In the genomic region with DNA sequence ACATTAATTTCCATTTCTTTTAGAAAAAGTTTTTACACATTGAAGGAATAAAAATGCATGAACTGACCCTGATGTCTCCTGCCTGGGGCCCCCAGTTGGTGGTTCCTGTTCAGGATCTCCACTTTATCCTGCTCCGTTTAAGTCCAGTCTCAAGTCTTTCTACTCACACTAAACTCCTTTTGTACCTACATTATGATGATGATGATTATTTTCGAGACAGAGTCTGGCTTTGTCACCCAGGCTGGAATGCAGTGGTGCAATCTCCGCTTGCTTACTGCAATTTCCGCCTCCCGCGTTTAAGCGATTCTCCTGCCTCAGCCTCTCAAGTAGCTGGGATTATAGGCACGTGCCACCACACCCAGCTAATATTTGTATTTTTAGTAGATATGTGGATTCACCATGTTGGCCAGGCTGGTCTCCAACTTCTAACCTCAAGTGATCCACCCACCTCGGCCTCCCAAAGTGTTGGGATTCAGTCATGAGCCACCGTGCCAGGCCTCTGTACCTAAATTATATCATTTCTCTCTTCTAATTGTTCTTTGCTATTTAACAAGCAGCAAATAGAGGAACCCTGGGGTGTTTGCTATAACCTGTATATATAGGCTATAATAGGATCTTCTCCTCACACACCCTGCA, we compare ENCODE assay signal across 1 cellular context.
TF ChIP-seq lines count a peak whose summit lies in the region.

No MANE protein-coding gene starts in this region.

TF ChIP-seq in HepG2, 621 proteins besides CTCF, POLR2A, EP300 and RAD21 (continued from another document and continues in another):
- TF ChIP-seq, protein P1, sequence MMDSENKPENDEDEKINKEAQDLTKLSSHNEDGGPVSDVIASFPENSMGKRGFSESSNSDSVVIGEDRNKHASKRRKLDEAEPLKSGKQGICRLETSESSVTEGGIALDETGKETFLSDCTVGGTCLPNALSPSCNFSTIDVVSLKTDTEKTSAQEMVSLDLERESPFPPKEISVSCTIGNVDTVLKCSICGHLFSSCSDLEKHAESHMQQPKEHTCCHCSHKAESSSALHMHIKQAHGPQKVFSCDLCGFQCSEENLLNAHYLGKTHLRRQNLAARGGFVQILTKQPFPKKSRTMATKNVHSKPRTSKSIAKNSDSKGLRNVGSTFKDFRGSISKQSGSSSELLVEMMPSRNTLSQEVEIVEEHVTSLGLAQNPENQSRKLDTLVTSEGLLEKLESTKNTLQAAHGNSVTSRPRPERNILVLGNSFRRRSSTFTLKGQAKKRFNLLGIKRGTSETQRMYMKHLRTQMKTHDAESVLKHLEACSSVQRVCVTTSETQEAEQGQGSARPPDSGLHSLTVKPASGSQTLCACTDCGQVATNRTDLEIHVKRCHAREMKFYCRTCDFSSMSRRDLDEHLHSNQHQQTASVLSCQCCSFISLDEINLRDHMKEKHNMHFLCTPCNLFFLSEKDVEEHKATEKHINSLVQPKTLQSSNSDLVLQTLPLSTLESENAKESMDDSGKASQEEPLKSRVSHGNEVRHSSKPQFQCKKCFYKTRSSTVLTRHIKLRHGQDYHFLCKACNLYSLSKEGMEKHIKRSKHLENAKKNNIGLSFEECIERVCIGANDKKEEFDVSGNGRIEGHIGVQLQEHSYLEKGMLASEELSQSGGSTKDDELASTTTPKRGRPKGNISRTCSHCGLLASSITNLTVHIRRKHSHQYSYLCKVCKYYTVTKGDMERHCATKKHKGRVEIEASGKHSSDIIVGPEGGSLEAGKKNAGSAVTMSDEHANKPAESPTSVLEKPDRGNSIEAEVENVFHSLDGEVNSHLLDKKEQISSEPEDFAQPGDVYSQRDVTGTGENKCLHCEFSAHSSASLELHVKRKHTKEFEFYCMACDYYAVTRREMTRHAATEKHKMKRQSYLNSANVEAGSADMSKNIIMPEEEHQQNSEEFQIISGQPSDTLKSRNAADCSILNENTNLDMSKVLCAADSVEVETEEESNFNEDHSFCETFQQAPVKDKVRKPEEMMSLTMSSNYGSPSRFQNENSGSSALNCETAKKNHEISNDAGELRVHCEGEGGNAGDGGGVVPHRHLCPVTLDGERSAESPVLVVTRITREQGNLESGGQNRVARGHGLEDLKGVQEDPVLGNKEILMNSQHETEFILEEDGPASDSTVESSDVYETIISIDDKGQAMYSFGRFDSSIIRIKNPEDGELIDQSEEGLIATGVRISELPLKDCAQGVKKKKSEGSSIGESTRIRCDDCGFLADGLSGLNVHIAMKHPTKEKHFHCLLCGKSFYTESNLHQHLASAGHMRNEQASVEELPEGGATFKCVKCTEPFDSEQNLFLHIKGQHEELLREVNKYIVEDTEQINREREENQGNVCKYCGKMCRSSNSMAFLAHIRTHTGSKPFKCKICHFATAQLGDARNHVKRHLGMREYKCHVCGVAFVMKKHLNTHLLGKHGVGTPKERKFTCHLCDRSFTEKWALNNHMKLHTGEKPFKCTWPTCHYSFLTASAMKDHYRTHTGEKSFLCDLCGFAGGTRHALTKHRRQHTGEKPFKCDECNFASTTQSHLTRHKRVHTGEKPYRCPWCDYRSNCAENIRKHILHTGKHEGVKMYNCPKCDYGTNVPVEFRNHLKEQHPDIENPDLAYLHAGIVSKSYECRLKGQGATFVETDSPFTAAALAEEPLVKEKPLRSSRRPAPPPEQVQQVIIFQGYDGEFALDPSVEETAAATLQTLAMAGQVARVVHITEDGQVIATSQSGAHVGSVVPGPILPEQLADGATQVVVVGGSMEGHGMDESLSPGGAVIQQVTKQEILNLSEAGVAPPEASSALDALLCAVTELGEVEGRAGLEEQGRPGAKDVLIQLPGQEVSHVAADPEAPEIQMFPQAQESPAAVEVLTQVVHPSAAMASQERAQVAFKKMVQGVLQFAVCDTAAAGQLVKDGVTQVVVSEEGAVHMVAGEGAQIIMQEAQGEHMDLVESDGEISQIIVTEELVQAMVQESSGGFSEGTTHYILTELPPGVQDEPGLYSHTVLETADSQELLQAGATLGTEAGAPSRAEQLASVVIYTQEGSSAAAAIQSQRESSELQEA (CRISPR knock-in tag; IDR thresholded peaks at IDR 0.05; ENCODE audit: not compliant biosample characterization), result peak; percentile 46
- peak; percentile 91; the same call in 1 of the 2 replicates for TF ChIP-seq MYNN (CRISPR knock-in tag; IDR thresholded peaks at IDR 0.05; ENCODE audit: low read depth)
- no peak for TF ChIP-seq ZNF143 (CRISPR knock-in tag; IDR thresholded peaks at IDR 0.05)
- no peak for TF ChIP-seq ATF7-NPFF (CRISPR knock-in tag; IDR thresholded peaks at IDR 0.05; ENCODE audit: low read depth)
- TF ChIP-seq, protein P2, sequence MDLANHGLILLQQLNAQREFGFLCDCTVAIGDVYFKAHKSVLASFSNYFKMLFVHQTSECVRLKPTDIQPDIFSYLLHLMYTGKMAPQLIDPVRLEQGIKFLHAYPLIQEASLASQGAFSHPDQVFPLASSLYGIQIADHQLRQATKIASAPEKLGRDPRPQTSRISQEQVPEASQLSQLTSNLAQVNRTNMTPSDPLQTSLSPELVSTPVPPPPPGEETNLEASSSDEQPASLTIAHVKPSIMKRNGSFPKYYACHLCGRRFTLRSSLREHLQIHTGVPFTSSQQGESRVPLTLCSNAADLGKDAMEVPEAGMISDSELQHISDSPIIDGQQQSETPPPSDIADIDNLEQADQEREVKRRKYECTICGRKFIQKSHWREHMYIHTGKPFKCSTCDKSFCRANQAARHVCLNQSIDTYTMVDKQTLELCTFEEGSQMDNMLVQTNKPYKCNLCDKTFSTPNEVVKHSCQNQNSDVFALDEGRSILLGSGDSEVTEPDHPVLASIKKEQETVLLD (CRISPR knock-in tag; IDR thresholded peaks at IDR 0.05; ENCODE audit: low read depth), result no peak
- TF ChIP-seq DMAP1 (CRISPR knock-in tag; IDR thresholded peaks at IDR 0.05), result peak; percentile 85
- TF ChIP-seq TEAD3 (CRISPR knock-in tag; optimal IDR thresholded peaks at IDR 0.05; ENCODE audit: borderline replicate concordance), result peak; percentile 99
- TF ChIP-seq ZNF547 (CRISPR knock-in tag; IDR thresholded peaks at IDR 0.05), result peak; percentile 69; the same call in 1 of the 2 replicates
- 0 out of 2 replicates have a peak, but pooled peaks have one; percentile 48 for TF ChIP-seq ZFP82 (CRISPR knock-in tag; IDR thresholded peaks at IDR 0.05; ENCODE audit: borderline replicate concordance)
- TF ChIP-seq, protein P3, sequence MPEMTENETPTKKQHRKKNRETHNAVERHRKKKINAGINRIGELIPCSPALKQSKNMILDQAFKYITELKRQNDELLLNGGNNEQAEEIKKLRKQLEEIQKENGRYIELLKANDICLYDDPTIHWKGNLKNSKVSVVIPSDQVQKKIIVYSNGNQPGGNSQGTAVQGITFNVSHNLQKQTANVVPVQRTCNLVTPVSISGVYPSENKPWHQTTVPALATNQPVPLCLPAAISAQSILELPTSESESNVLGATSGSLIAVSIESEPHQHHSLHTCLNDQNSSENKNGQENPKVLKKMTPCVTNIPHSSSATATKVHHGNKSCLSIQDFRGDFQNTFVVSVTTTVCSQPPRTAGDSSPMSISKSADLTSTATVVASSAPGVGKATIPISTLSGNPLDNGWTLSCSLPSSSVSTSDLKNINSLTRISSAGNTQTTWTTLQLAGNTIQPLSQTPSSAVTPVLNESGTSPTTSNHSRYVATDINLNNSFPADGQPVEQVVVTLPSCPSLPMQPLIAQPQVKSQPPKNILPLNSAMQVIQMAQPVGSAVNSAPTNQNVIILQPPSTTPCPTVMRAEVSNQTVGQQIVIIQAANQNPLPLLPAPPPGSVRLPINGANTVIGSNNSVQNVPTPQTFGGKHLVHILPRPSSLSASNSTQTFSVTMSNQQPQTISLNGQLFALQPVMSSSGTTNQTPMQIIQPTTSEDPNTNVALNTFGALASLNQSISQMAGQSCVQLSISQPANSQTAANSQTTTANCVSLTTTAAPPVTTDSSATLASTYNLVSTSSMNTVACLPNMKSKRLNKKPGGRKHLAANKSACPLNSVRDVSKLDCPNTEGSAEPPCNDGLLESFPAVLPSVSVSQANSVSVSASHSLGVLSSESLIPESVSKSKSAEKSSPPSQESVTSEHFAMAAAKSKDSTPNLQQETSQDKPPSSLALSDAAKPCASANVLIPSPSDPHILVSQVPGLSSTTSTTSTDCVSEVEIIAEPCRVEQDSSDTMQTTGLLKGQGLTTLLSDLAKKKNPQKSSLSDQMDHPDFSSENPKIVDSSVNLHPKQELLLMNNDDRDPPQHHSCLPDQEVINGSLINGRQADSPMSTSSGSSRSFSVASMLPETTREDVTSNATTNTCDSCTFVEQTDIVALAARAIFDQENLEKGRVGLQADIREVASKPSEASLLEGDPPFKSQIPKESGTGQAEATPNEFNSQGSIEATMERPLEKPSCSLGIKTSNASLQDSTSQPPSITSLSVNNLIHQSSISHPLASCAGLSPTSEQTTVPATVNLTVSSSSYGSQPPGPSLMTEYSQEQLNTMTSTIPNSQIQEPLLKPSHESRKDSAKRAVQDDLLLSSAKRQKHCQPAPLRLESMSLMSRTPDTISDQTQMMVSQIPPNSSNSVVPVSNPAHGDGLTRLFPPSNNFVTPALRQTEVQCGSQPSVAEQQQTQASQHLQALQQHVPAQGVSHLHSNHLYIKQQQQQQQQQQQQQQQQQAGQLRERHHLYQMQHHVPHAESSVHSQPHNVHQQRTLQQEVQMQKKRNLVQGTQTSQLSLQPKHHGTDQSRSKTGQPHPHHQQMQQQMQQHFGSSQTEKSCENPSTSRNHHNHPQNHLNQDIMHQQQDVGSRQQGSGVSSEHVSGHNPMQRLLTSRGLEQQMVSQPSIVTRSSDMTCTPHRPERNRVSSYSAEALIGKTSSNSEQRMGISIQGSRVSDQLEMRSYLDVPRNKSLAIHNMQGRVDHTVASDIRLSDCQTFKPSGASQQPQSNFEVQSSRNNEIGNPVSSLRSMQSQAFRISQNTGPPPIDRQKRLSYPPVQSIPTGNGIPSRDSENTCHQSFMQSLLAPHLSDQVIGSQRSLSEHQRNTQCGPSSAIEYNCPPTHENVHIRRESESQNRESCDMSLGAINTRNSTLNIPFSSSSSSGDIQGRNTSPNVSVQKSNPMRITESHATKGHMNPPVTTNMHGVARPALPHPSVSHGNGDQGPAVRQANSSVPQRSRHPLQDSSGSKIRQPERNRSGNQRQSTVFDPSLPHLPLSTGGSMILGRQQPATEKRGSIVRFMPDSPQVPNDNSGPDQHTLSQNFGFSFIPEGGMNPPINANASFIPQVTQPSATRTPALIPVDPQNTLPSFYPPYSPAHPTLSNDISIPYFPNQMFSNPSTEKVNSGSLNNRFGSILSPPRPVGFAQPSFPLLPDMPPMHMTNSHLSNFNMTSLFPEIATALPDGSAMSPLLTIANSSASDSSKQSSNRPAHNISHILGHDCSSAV (CRISPR knock-in tag; IDR thresholded peaks at IDR 0.05; ENCODE audit: borderline replicate concordance), result no peak
- no peak for TF ChIP-seq SCMH1 (CRISPR knock-in tag; IDR thresholded peaks at IDR 0.05; ENCODE audit: borderline replicate concordance)
- no peak for TF ChIP-seq NFIB (CRISPR knock-in tag; IDR thresholded peaks at IDR 0.05; ENCODE audit: borderline replicate concordance)
- no peak for TF ChIP-seq SAFB2 (CRISPR knock-in tag; IDR thresholded peaks at IDR 0.05; ENCODE audit: borderline replicate concordance, low read depth)
- TF ChIP-seq, protein P4, sequence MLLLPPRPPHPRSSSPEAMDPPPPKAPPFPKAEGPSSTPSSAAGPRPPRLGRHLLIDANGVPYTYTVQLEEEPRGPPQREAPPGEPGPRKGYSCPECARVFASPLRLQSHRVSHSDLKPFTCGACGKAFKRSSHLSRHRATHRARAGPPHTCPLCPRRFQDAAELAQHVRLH (CRISPR knock-in tag; IDR thresholded peaks at IDR 0.05; ENCODE audit: borderline replicate concordance, low read depth), result peak; percentile 54; the same call in 1 of the 2 replicates
- TF ChIP-seq, protein P5, sequence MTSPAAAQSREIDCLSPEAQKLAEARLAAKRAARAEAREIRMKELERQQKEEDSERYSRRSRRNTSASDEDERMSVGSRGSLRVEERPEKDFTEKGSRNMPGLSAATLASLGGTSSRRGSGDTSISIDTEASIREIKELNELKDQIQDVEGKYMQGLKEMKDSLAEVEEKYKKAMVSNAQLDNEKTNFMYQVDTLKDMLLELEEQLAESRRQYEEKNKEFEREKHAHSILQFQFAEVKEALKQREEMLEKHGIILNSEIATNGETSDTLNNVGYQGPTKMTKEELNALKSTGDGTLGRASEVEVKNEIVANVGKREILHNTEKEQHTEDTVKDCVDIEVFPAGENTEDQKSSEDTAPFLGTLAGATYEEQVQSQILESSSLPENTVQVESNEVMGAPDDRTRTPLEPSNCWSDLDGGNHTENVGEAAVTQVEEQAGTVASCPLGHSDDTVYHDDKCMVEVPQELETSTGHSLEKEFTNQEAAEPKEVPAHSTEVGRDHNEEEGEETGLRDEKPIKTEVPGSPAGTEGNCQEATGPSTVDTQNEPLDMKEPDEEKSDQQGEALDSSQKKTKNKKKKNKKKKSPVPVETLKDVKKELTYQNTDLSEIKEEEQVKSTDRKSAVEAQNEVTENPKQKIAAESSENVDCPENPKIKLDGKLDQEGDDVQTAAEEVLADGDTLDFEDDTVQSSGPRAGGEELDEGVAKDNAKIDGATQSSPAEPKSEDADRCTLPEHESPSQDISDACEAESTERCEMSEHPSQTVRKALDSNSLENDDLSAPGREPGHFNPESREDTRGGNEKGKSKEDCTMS (CRISPR knock-in tag; conservative IDR thresholded peaks at IDR 0.05), result no peak
- TF ChIP-seq DNMT1 (CRISPR knock-in tag; IDR thresholded peaks at IDR 0.05), result no peak
- TF ChIP-seq MTF2 (CRISPR knock-in tag; IDR thresholded peaks at IDR 0.05; ENCODE audit: borderline replicate concordance), result no peak
- TF ChIP-seq KLF13 (CRISPR knock-in tag; IDR thresholded peaks at IDR 0.05), result no peak
- no peak for TF ChIP-seq CHD4 (IDR thresholded peaks at IDR 0.05; ENCODE audit: borderline replicate concordance, low read length)
- TF ChIP-seq, protein P6, sequence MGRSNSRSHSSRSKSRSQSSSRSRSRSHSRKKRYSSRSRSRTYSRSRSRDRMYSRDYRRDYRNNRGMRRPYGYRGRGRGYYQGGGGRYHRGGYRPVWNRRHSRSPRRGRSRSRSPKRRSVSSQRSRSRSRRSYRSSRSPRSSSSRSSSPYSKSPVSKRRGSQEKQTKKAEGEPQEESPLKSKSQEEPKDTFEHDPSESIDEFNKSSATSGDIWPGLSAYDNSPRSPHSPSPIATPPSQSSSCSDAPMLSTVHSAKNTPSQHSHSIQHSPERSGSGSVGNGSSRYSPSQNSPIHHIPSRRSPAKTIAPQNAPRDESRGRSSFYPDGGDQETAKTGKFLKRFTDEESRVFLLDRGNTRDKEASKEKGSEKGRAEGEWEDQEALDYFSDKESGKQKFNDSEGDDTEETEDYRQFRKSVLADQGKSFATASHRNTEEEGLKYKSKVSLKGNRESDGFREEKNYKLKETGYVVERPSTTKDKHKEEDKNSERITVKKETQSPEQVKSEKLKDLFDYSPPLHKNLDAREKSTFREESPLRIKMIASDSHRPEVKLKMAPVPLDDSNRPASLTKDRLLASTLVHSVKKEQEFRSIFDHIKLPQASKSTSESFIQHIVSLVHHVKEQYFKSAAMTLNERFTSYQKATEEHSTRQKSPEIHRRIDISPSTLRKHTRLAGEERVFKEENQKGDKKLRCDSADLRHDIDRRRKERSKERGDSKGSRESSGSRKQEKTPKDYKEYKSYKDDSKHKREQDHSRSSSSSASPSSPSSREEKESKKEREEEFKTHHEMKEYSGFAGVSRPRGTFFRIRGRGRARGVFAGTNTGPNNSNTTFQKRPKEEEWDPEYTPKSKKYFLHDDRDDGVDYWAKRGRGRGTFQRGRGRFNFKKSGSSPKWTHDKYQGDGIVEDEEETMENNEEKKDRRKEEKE (IDR thresholded peaks at IDR 0.05), result no peak
- TF ChIP-seq MIER3 (CRISPR knock-in tag; IDR thresholded peaks at IDR 0.05; ENCODE audit: borderline replicate concordance), result peak; percentile 70; the same call in 1 of the 2 replicates
